In genomic region chr10:4246881-4247358, GRCh38 we compare ENCODE assay signal across 11 cellular contexts.
DNase-seq lines count a peak whose midpoint lies in the region; ATAC-seq and TF ChIP-seq lines count a peak whose summit lies in the region.
"Had no signal": no experiment of that assay in that cellular context is flagged by ENCODE, and none has a peak within 500 bp of the region (broad histone marks: within the 10 kb centered on the region; RNA-seq: fewer than 3 reads in every experiment).

No MANE protein-coding gene starts in this region.

- TF ChIP-seq CTCF in HFF-Myc (IDR thresholded peaks at IDR 0.05; ENCODE audit: low read depth, low read length, missing control alignments) (no peak), cardiac fibroblast (IDR thresholded peaks at IDR 0.05; ENCODE audit: low read depth, low read length) (no peak), osteocyte (IDR thresholded peaks at IDR 0.05) (no peak)

- no peak overlapping the region for H3K4me3 Mint-ChIP-seq in osteocyte (ENCODE audit: unreplicated experiment)

- no peaks in the 10 kb centered on the region for H3K27me3 Mint-ChIP-seq in osteocyte (ENCODE audit: unreplicated experiment)

- ATAC-seq in HG03159 (IDR thresholded peaks at IDR 0.05; ENCODE audit: unreplicated experiment) (no peak), HG03378 (IDR thresholded peaks at IDR 0.05; ENCODE audit: unreplicated experiment) (no peak)

- H3K27ac Mint-ChIP-seq in osteocyte (ENCODE audit: unreplicated experiment): peak overlapping the region; percentile 99

- H3K4me3 ChIP-seq in HFF-Myc (replicated peaks; ENCODE audit: low read depth, low read length) (no peak overlapping the region), cardiac fibroblast (replicated peaks in 1 of 2; ENCODE audit: low read depth in 2 of 2, low read length in 2 of 2) (peak overlapping the region in 1 of 2 donors; percentile 27)

- H3K4me1 Mint-ChIP-seq in osteocyte (ENCODE audit: unreplicated experiment): peaks cover 66% of the 10 kb centered on the region

- no peaks in the 10 kb centered on the region for H3K9me3 Mint-ChIP-seq in osteocyte (ENCODE audit: unreplicated experiment)

- no peaks in the 10 kb centered on the region for H3K36me3 Mint-ChIP-seq in osteocyte (ENCODE audit: unreplicated experiment)

- DNase-seq in AG08395 (ENCODE audit: low spot score) (peak; percentile 75), HFF-Myc (ENCODE audit: extremely low read depth, low read depth) (peak; percentile 66), cardiac fibroblast (ENCODE audit: low read depth in 2 of 2) (peak; percentile 88 to 96), osteocyte (ENCODE audit: extremely low spot score, unreplicated experiment) (no peak), NCI-H128 (lab: John Stamatoyannopoulos, UW; ENCODE audit: unreplicated experiment) (no peak), inferior parietal cortex (ENCODE audit: extremely low spot score) (no peak)
- DNase-seq: effector CD8-positive, alpha-beta T cell; GDM1; NCI-H1105 treated with DMSO at 0.1 percent for 48 hours had no signal

Comparison
In these comparisons a context has a peak if more than half of its experiments do, and no peak if none do; other contexts are left out.
1. DNase-seq: peak in AG08395 (single experiment), HFF-Myc (single experiment) and cardiac fibroblast (2 of 2); none in osteocyte (single experiment), NCI-H128 (single experiment) and inferior parietal cortex (single experiment).